8 cellular contexts compared by ENCODE assay signal in genomic region chr2:86105252-86105968, GRCh38. TPM values are rescaled to one million over a fixed set of nuclear protein-coding genes. Genes with fewer than 3 reads are reported as not detected.
DNase-seq lines count a peak whose midpoint lies in the region; TF ChIP-seq lines count a peak whose summit lies in the region.

TSS of gene POLR1A (minus strand) at chr2:86105886. CDS start at chr2:86105776, 110 bp downstream.

- H3K36me3 ChIP-seq in H7 (replicated peaks; ENCODE audit: control insufficient read depth, insufficient read depth, low read length) (peaks cover 23% of the 10 kb centered on the region), Loucy (ENCODE audit: insufficient read depth, low read length) (peaks cover 14% of the 10 kb centered on the region; the same call in 1 of the 2 replicates)

- peak within 1 kb of the TSS; percentile 94 for H3K4me2 ChIP-seq in Loucy (ENCODE audit: low read depth, low read length, poor library complexity, severe bottlenecking)

- H3K79me2 ChIP-seq in Loucy (ENCODE audit: insufficient read depth, low read length): peaks cover 95% of the 10 kb centered on the region

- H3K4me3 ChIP-seq in H7 (ENCODE audit: insufficient read depth, low read depth, low read length): peak within 1 kb of the TSS; percentile 87
- H3K4me3 ChIP-seq in Loucy (ENCODE audit: low read length, poor library complexity, severe bottlenecking): peak within 1 kb of the TSS; percentile 90

- TF ChIP-seq CTCF in Loucy (conservative IDR thresholded peaks at IDR 0.05; ENCODE audit: low read length): no peak
- no peak for TF ChIP-seq CTCF in nephron progenitor cell (IDR thresholded peaks at IDR 0.05)

- H3K9me2 ChIP-seq in Loucy (replicated peaks; ENCODE audit: low read depth, low read length): no peaks in the 10 kb centered on the region

- H3K36me3 Mint-ChIP-seq in nephron progenitor cell (ENCODE audit: low read depth): peaks cover 48% of the 10 kb centered on the region
- peaks cover 71% of the 10 kb centered on the region for H3K36me3 Mint-ChIP-seq in stimulated activated naive CD8-positive, alpha-beta T cell treated with anti-CD3 and anti-CD28 coated beads, Interleukin-15, Interleukin-2, amounts not matched to agents 100 ng/mL and 50 ng/mL, for 24 hours (ENCODE audit: low read depth)

- H3K27me3 ChIP-seq in H7 (ENCODE audit: control insufficient read depth, insufficient read depth, low read length) (no peaks in the 10 kb centered on the region), Loucy (ENCODE audit: insufficient read depth, low read length, poor library complexity, severe bottlenecking) (no peaks in the 10 kb centered on the region)

- H4K20me1 ChIP-seq in Loucy (ENCODE audit: insufficient read depth, low read length, poor library complexity, severe bottlenecking): peaks cover 58% of the 10 kb centered on the region

- H3K9ac ChIP-seq in Loucy (ENCODE audit: low read depth, low read length, poor library complexity, severe bottlenecking): peak within 1 kb of the TSS; percentile 87

- peaks cover 47% of the 10 kb centered on the region for H3K4me1 ChIP-seq in Loucy (ENCODE audit: insufficient read depth, low read length, poor library complexity, severe bottlenecking)

- no peaks in the 10 kb centered on the region for H3K9me3 ChIP-seq in Loucy (ENCODE audit: insufficient read depth, low read depth, low read length)

- peak within 1 kb of the TSS; percentile 100 for H3K27ac Mint-ChIP-seq in nephron progenitor cell
- peak within 1 kb of the TSS; percentile 97 for H3K27ac Mint-ChIP-seq in stimulated activated naive CD8-positive, alpha-beta T cell treated with anti-CD3 and anti-CD28 coated beads, Interleukin-15, Interleukin-2, amounts not matched to agents 100 ng/mL and 50 ng/mL, for 24 hours

- H3F3A ChIP-seq in Loucy (ENCODE audit: low read depth): no peaks in the 10 kb centered on the region

- H3K4me3 Mint-ChIP-seq in nephron progenitor cell: peak within 1 kb of the TSS; percentile 99
- H3K4me3 Mint-ChIP-seq in stimulated activated naive CD8-positive, alpha-beta T cell treated with anti-CD3 and anti-CD28 coated beads, Interleukin-15, Interleukin-2, amounts not matched to agents 100 ng/mL and 50 ng/mL, for 24 hours: peak within 1 kb of the TSS; percentile 96

- peaks cover 39% of the 10 kb centered on the region for H3K4me1 Mint-ChIP-seq in nephron progenitor cell
- H3K4me1 Mint-ChIP-seq in stimulated activated naive CD8-positive, alpha-beta T cell treated with anti-CD3 and anti-CD28 coated beads, Interleukin-15, Interleukin-2, amounts not matched to agents 100 ng/mL and 50 ng/mL, for 24 hours (ENCODE audit: low read depth): peaks cover 72% of the 10 kb centered on the region

- peaks cover 2% of the 10 kb centered on the region for H3K27me3 Mint-ChIP-seq in nephron progenitor cell (ENCODE audit: low read depth, poor library complexity)
- no peaks in the 10 kb centered on the region for H3K27me3 Mint-ChIP-seq in stimulated activated naive CD8-positive, alpha-beta T cell treated with anti-CD3 and anti-CD28 coated beads, Interleukin-15, Interleukin-2, amounts not matched to agents 100 ng/mL and 50 ng/mL, for 24 hours

- DNase-seq in Daoy (ENCODE audit: low read depth): peak; percentile 92
- peak; percentile 79 for DNase-seq in H7
- peak; percentile 96 for DNase-seq in SHP77 treated with DMSO at 0.1 percent for 48 hours (lab: John Stamatoyannopoulos, UW)
- DNase-seq in activated effector memory CD4-positive, alpha-beta T cell treated with Interleukin-2 at 50 U/mL for 16 hours: peak; percentile 77
- DNase-seq in fibroblast of the conjunctiva (ENCODE audit: low read depth): peak; percentile 90
- peak; percentile 83 for DNase-seq in nephron progenitor cell

- peak within 1 kb of the TSS; percentile 92 for H2AFZ ChIP-seq in Loucy (ENCODE audit: low read length)

- no peaks in the 10 kb centered on the region for H3K9me3 Mint-ChIP-seq in nephron progenitor cell
- no peaks in the 10 kb centered on the region for H3K9me3 Mint-ChIP-seq in stimulated activated naive CD8-positive, alpha-beta T cell treated with anti-CD3 and anti-CD28 coated beads, Interleukin-15, Interleukin-2, amounts not matched to agents 100 ng/mL and 50 ng/mL, for 24 hours

RNA-seq across cellular contexts. Expression of gene POLR1A, which starts in this region (rescaled TPM):
- total RNA-seq in Daoy (2014; rRNA removed; shearing (Covaris generic)): 29.0 and 31.0 TPM in 2 replicates
- total RNA-seq in H7 (2014; rRNA removed; shearing (Covaris generic)): 16.3 and 19.9 TPM in 2 replicates

Comparison
In these comparisons a context has a peak if more than half of its experiments do, and no peak if none do; other contexts are left out.
1. Peak in every context shown above with its lines: DNase-seq and H3K4me3 ChIP-seq.